ENCODE assay signal across 18 cellular contexts in the genomic region with DNA sequence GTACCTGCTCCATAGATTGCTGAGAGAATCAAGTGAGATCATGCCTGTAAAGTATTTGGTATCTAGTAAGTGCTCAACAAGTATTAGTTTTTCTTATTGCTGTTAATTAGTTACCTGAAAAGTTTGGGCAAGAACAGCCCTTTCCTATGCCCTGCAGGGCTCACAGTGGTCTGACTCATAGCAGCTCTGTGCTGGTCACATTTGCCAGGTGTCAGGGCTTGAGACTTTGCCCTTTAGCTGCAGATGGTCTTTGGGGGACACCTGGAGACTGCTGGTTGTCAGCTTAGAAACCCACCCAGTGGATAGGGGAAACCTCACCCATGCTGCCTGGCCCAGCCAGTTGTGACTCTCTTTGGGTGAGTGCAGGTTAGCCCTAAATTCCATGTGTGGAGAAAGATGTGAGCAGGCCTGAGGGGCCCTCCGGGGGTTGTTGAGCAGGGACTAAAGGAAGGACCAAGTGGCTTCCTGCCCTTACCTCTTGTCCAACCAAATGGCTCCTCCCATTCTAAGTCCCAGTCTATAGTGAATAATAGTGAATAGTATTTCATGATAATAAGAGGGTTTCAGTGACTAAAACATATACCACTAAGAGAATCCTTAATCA. TPM values are rescaled to one million over a fixed set of nuclear protein-coding genes. Genes with fewer than 3 reads are reported as not detected.
A peak's percentile ranks its signal among the peaks of the same experiment; 100 is the strongest.
DNase-seq lines count a peak whose midpoint lies in the region; ATAC-seq, FAIRE-seq and TF ChIP-seq lines count a peak whose summit lies in the region.
"Had no signal": no experiment of that assay in that cellular context is flagged by ENCODE, and none has a peak within 500 bp of the region (broad histone marks: within the 10 kb centered on the region; RNA-seq: fewer than 3 reads in every experiment).

No MANE protein-coding gene starts in this region.

- H2AFZ ChIP-seq in keratinocyte (ENCODE audit: control insufficient read depth, low read length): no peak overlapping the region

- H4K20me1 ChIP-seq in keratinocyte (ENCODE audit: control insufficient read depth, extremely low read depth, insufficient read depth, low read length): no peaks in the 10 kb centered on the region

- no peak overlapping the region for H3K9ac ChIP-seq in keratinocyte (ENCODE audit: control insufficient read depth, extremely low read depth, insufficient read depth, low read length)

- no peaks in the 10 kb centered on the region for H3K9me3 ChIP-seq in keratinocyte (ENCODE audit: control insufficient read depth, low read depth, low read length)
- H3K9me3 ChIP-seq: colonic mucosa, gastroesophageal sphincter had no signal

- peaks cover 52% of the 10 kb centered on the region for H3K79me2 ChIP-seq in keratinocyte (ENCODE audit: control insufficient read depth, insufficient read depth, low read length)

- H3K9me1 ChIP-seq in keratinocyte (ENCODE audit: control insufficient read depth, extremely low read depth, insufficient read depth, low read length): peaks cover 7% of the 10 kb centered on the region

- H3K4me3 ChIP-seq in keratinocyte (ENCODE audit: control insufficient read depth in 2 of 3, extremely low read depth in 1 of 3, insufficient read depth in 2 of 3, low read depth in 1 of 3, low read length in 3 of 3): no peak overlapping the region
- H3K4me3 ChIP-seq: colonic mucosa had no signal

- FAIRE-seq in keratinocyte (lab: Jason Lieb, UNC) (no peak), D721Med (lab: Jason Lieb, UNC) (no peak)

- no peak for TF ChIP-seq CTCF in RWPE1 (conservative IDR thresholded peaks at IDR 0.05; ENCODE audit: low read depth)
- no peak for TF ChIP-seq CTCF in keratinocyte (optimal IDR thresholded peaks at IDR 0.05 in 1 of 3, IDR thresholded peaks at IDR 0.05 in 1 of 3, conservative IDR thresholded peaks at IDR 0.05 in 1 of 3; ENCODE audit: extremely low read depth in 1 of 3, insufficient read depth in 2 of 3, low read length in 3 of 3)
- no peak for TF ChIP-seq CTCF in D721Med (IDR thresholded peaks at IDR 0.05; ENCODE audit: insufficient read depth, missing control alignments)

- peak; percentile 70 for ATAC-seq in GM18511 (IDR thresholded peaks at IDR 0.05; ENCODE audit: unreplicated experiment)
- ATAC-seq in HG02610 (IDR thresholded peaks at IDR 0.05; ENCODE audit: unreplicated experiment): no peak
- ATAC-seq: natural killer cell treated with Interleukin-12 subunit alpha and Interleukin-12 subunit beta and Interleukin-15 and Interleukin-18, amount 100 ng/mL, for 72 hours had no signal

- no peaks in the 10 kb centered on the region for H3K27me3 ChIP-seq in keratinocyte (ENCODE audit: control insufficient read depth, extremely low read depth, insufficient read depth, low read length)
- H3K27me3 ChIP-seq: colonic mucosa, gastroesophageal sphincter had no signal

- H3K27ac ChIP-seq in RWPE1 (peak overlapping the region; percentile 73), keratinocyte (ENCODE audit: control insufficient read depth, insufficient read depth, low read length) (peak overlapping the region; percentile 14)
- H3K27ac ChIP-seq: colonic mucosa had no signal

- POLR2A ChIA-PET in RWPE1 (lab: Yijun Ruan, JAX; ENCODE audit: low non-redundant PET): no interaction called here

- H3K4me2 ChIP-seq in keratinocyte (ENCODE audit: control insufficient read depth, extremely low read depth, insufficient read depth, low read depth, low read length): peak overlapping the region; percentile 10

- H3K4me1 ChIP-seq in keratinocyte (ENCODE audit: control insufficient read depth, extremely low read depth, insufficient read depth, low read length): peaks cover 24% of the 10 kb centered on the region
- H3K4me1 ChIP-seq: colonic mucosa had no signal

- CTCF ChIA-PET in RWPE1 (lab: Yijun Ruan, JAX): interaction anchor here (0.6 to 2.2 kb wide), 8 partner anchors 8 to 469 kb away, joined by 3 to 10 read pairs (median 4); a partner anchor contains a TSS

- no peak for DNase-seq in RWPE1 (ENCODE audit: low spot score)
- no peak for DNase-seq in keratinocyte (ENCODE audit: low read depth, low spot score)
- peak; percentile 52 for DNase-seq in posterior vena cava (ENCODE audit: low spot score)
- no peak for DNase-seq in NCI-H1694 (lab: John Stamatoyannopoulos, UW)
- DNase-seq in D721Med (ENCODE audit: insufficient read length, low spot score): no peak
- no peak for DNase-seq in HT-29 (ENCODE audit: low spot score)
- DNase-seq: activated CD8-positive, alpha-beta memory T cell treated with anti-CD3 and anti-CD28 coated beads, Interleukin-2, amount 50 U/mL, for 48 hours; activated gamma-delta T cell; anterior cingulate cortex; colonic mucosa; NCI-H2081; NCI-H510A treated with DMSO at 0.1 percent for 48 hours; stimulated activated CD4-positive, alpha-beta T cell treated with anti-CD3 and anti-CD28 coated beads, Interleukin-15, amount 100 ng/mL, for 24 hours; stimulated activated naive CD8-positive, alpha-beta T cell treated with anti-CD3 and anti-CD28 coated beads, Interleukin-15, Interleukin-2, amounts not matched to agents 100 U/mL and 50 U/mL, for 24 hours had no signal

- dilution Hi-C loops in keratinocyte (cut with MboI; ENCODE audit: extremely low pct_ligation_motif_present, low sequenced_read_pairs): no loop called here

- intact Hi-C loops in posterior vena cava (cut with DNase I): loop anchor here in 1 of 2 donors (5.0 kb wide), 1 partner anchor 123 kb away; no protein-coding TSS in a partner anchor

- peaks cover 6 to 26% of the 10 kb centered on the region in 2 experiments for H3K36me3 ChIP-seq in keratinocyte (ENCODE audit: control insufficient read depth in 2 of 2, extremely low read depth in 1 of 2, insufficient read depth in 2 of 2, low read length in 2 of 2)
- H3K36me3 ChIP-seq: colonic mucosa, gastroesophageal sphincter had no signal

RNA-seq across cellular contexts. Expression of a gene that starts 9.0 kb away (rescaled TPM):
- 10.1 to 24.1 TPM (median 14.0 TPM) in 3 replicates for polyA plus RNA-seq in keratinocyte
- polyA plus RNA-seq in keratinocyte (2011; ENCODE audit: low read depth): 4.0 TPM
- 3.2 and 6.3 TPM in 2 replicates for polyA plus RNA-seq in keratinocyte (2011; cell fraction: cytosol; rRNA removed)
- 74.7 and 104 TPM in 2 replicates for polyA plus RNA-seq in keratinocyte (2011; cell fraction: nucleus; rRNA removed)
- 7.7 and 9.2 TPM in 2 replicates for polyA plus RNA-seq in keratinocyte (2012; ENCODE audit: low replicate concordance)
- 21.0 to 31.0 TPM (median 23.4 TPM) in 3 replicates for polyA minus RNA-seq in keratinocyte
- polyA minus RNA-seq in keratinocyte (2011; cell fraction: cytosol; rRNA and poly(A)+ RNA removed): 6.7 TPM
- polyA minus RNA-seq in keratinocyte (2011; cell fraction: nucleus; rRNA and poly(A)+ RNA removed): 37.9 and 45.1 TPM in 2 replicates
- 1 to 10 TPM; 6.7 to 8.1 TPM for total RNA-seq in posterior vena cava
- total RNA-seq in HT-29 (2014; rRNA removed; shearing (Covaris generic)): 14.5 and 17.6 TPM in 2 replicates
